23 cellular contexts compared by ENCODE assay signal in the genomic region with DNA sequence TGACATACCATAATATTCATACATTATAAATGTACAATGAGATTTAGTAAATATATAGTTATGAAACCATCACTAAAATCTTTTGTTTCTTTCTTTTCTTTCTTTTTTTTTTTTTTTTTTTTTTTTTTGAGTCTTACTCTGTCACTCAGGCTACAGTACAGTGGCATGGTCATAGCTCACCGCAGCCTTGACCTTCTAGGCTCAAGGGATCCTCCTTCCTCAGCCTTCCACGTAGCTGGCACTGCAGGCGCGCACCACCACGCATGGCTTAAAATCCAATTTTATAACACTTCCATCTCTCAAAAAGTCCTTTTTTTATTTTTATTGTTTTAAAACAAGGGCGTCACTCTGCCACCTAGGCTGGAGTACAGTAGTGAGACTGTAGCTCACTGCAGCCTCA.
"Had no signal": no experiment of that assay in that cellular context is flagged by ENCODE, and none has a peak within 500 bp of the region (broad histone marks: within the 10 kb centered on the region; RNA-seq: fewer than 3 reads in every experiment).

No MANE protein-coding gene starts in this region.

- H3K27me3 ChIP-seq: dorsolateral prefrontal cortex, esophagus muscularis mucosa, foreskin keratinocyte, gastroesophageal sphincter, heart left ventricle, hepatocyte, left lung had no signal

- H3K4me3 Mint-ChIP-seq: immature natural killer cell, mesothelial cell of epicardium, naive B cell had no signal

- H3K36me3 ChIP-seq: esophagus muscularis mucosa, gastroesophageal sphincter, heart left ventricle, left lung, lower lobe of right lung had no signal

- H3K9me3 Mint-ChIP-seq: immature natural killer cell had no signal

- DNase-seq: dermis blood vessel endothelial cell; dorsolateral prefrontal cortex; effector CD4-positive, alpha-beta T cell; effector memory CD4-positive, alpha-beta T cell; foreskin keratinocyte; hypothalamus; immature natural killer cell; islet precursor cell; kidney; kidney glomerular epithelial cell; left colon; left lung; left ventricle myocardium superior; lower lobe of right lung; mesenchymal stem cell; mucosa of descending colon; naive B cell had no signal

- H3K4me1 ChIP-seq: foreskin keratinocyte had no signal

- H3K4me3 ChIP-seq: coronary artery, dorsolateral prefrontal cortex, esophagus muscularis mucosa, gastroesophageal sphincter, heart left ventricle, hepatocyte, left lung, lower lobe of right lung, mucosa of descending colon had no signal

- H3K27ac Mint-ChIP-seq: immature natural killer cell, naive B cell had no signal

- H3K27ac ChIP-seq: coronary artery, dorsolateral prefrontal cortex, esophagus muscularis mucosa, foreskin keratinocyte, gastroesophageal sphincter, heart left ventricle, hepatocyte, left lung, lower lobe of right lung had no signal

- ATAC-seq: foreskin keratinocyte, gastroesophageal sphincter, heart left ventricle, left colon, left lung, left ventricle myocardium superior, lower lobe of right lung, mucosa of descending colon had no signal
